In the genomic region with DNA sequence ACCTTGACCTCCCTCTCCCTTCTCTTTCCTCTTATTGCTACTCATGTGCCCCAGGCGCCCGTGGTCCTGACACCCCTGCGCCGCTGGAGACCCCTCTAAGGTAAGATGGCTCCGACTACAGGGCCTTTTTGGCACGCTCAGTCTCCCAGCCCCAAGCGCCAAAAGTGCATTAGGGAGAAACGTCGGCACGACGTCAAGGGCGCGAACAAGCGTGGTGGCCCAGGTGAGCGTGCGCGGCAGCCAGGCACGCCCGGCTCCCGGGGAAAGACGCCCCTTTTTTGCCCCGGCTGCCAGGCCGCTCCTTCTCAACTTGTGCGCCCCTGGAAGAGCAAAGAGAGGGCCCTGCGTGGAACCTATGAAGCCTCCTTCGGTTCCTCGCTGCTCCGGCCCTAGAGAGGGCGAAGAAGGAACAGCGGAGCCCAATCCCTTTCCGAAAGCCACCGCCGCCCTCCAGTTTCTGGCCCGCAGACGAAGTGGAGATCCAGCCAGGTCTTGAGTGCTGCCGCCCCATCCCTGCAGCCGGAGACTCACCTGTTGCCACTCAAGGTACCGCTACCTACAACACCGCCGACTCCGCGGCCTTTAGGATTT, we compare ENCODE assay signal across 8 cellular contexts. TPM values are rescaled to one million over a fixed set of nuclear protein-coding genes. Genes with fewer than 3 reads are reported as not detected.
DNase-seq lines count a peak whose midpoint lies in the region; ATAC-seq and TF ChIP-seq lines count a peak whose summit lies in the region.
"Not testable (repeated sequence)": the region's sequence is repeated elsewhere in the genome, so short reads cannot be mapped to it uniquely, and the experiment has no call there.

No MANE protein-coding gene starts in this region.

- POLR2A ChIA-PET in WTC11 (lab: Charles Lee) = not testable (repeated sequence)

- not testable (repeated sequence) for H3K9me3 Mint-ChIP-seq in CD4-positive, CD25-positive, alpha-beta regulatory T cell; WTC11; natural killer cell treated with Interleukin-12 subunit alpha and Interleukin-12 subunit beta and Interleukin-15 and Interleukin-18, amount 100 ng/mL, for 72 hours

- H3K27ac ChIP-seq in CD4-positive, CD25-positive, alpha-beta regulatory T cell (ENCODE audit: insufficient read depth, low read length, poor library complexity, severe bottlenecking) = peak overlapping the region; percentile 33
- not testable (repeated sequence) for H3K27ac ChIP-seq in gastroesophageal sphincter

- DNase-seq in CD4-positive, CD25-positive, alpha-beta regulatory T cell; WTC11 (ENCODE audit: low spot score); natural killer cell treated with Interleukin-12 subunit alpha and Interleukin-12 subunit beta and Interleukin-15 and Interleukin-18, amount 100 ng/mL, for 72 hours (ENCODE audit: low spot score): not testable (repeated sequence)

- not testable (repeated sequence) for TF ChIP-seq EP300 in gastroesophageal sphincter (IDR thresholded peaks at IDR 0.05)

- not testable (repeated sequence) for TF ChIP-seq CTCF in WTC11 (IDR thresholded peaks at IDR 0.05); gastroesophageal sphincter (IDR thresholded peaks at IDR 0.05)

- not testable (repeated sequence) for H3K27ac Mint-ChIP-seq in CD4-positive, CD25-positive, alpha-beta regulatory T cell; WTC11; natural killer cell treated with Interleukin-12 subunit alpha and Interleukin-12 subunit beta and Interleukin-15 and Interleukin-18, amount 100 ng/mL, for 72 hours

- WGBS in gastroesophageal sphincter (ENCODE audit: low coverage in 1 of 2), 2 donors = no CpG with 5 or more reads among the region's 42 CpGs

- not testable (repeated sequence) for H3K27me3 ChIP-seq in CD4-positive, CD25-positive, alpha-beta regulatory T cell (ENCODE audit: control insufficient read depth, insufficient read depth, low read length); gastroesophageal sphincter

- H3K4me1 Mint-ChIP-seq in CD4-positive, CD25-positive, alpha-beta regulatory T cell; WTC11; natural killer cell treated with Interleukin-12 subunit alpha and Interleukin-12 subunit beta and Interleukin-15 and Interleukin-18, amount 100 ng/mL, for 72 hours (ENCODE audit: low read depth in 2 of 2): not testable (repeated sequence)

- not testable (repeated sequence) for H3K4me3 ChIP-seq in CD4-positive, CD25-positive, alpha-beta regulatory T cell (ENCODE audit: low read depth, low read length)
- peak overlapping the region in 1 of 2 donors; percentile 23 for H3K4me3 ChIP-seq in gastroesophageal sphincter

- H3K36me3 ChIP-seq in CD4-positive, CD25-positive, alpha-beta regulatory T cell (ENCODE audit: control insufficient read depth, insufficient read depth, low read length); gastroesophageal sphincter: not testable (repeated sequence)

- not testable (repeated sequence) for H3K27me3 Mint-ChIP-seq in CD4-positive, CD25-positive, alpha-beta regulatory T cell; WTC11 (ENCODE audit: low read depth); natural killer cell treated with Interleukin-12 subunit alpha and Interleukin-12 subunit beta and Interleukin-15 and Interleukin-18, amount 100 ng/mL, for 72 hours

- not testable (repeated sequence) for H3K9me3 ChIP-seq in CD4-positive, CD25-positive, alpha-beta regulatory T cell (ENCODE audit: control insufficient read depth in 2 of 2, low read length in 2 of 2); gastroesophageal sphincter

- H3K36me3 Mint-ChIP-seq in CD4-positive, CD25-positive, alpha-beta regulatory T cell; WTC11; natural killer cell treated with Interleukin-12 subunit alpha and Interleukin-12 subunit beta and Interleukin-15 and Interleukin-18, amount 100 ng/mL, for 72 hours: not testable (repeated sequence)

- H3K4me1 ChIP-seq in CD4-positive, CD25-positive, alpha-beta regulatory T cell (ENCODE audit: control insufficient read depth, insufficient read depth, low read length, poor library complexity, severe bottlenecking); gastroesophageal sphincter: not testable (repeated sequence)

- CTCF ChIA-PET in WTC11 (lab: Charles Lee) = not testable (repeated sequence)

- peak; percentile 34 to 40 for ATAC-seq in CD4-positive, CD25-positive, alpha-beta regulatory T cell (ENCODE audit: low read depth in 2 of 2)
- ATAC-seq in GM19035 (IDR thresholded peaks at IDR 0.05; ENCODE audit: unreplicated experiment) (peak; percentile 47), GM21717 (IDR thresholded peaks at IDR 0.05; ENCODE audit: unreplicated experiment) (peak; percentile 35), HG02938 (IDR thresholded peaks at IDR 0.05; ENCODE audit: unreplicated experiment) (peak; percentile 32), HG03432 (IDR thresholded peaks at IDR 0.05; ENCODE audit: unreplicated experiment) (peak; percentile 40), WTC11 (peak; percentile 20), gastroesophageal sphincter (peak; percentile 38)
- peak; percentile 33 to 55 for ATAC-seq in natural killer cell treated with Interleukin-12 subunit alpha and Interleukin-12 subunit beta and Interleukin-15 and Interleukin-18, amount 100 ng/mL, for 72 hours

- not testable (repeated sequence) for TF ChIP-seq POLR2A in gastroesophageal sphincter (IDR thresholded peaks at IDR 0.05)

- H3K4me3 Mint-ChIP-seq in CD4-positive, CD25-positive, alpha-beta regulatory T cell; WTC11; natural killer cell treated with Interleukin-12 subunit alpha and Interleukin-12 subunit beta and Interleukin-15 and Interleukin-18, amount 100 ng/mL, for 72 hours: not testable (repeated sequence)

RNA-seq across cellular contexts. Expression of gene ARL17B, which starts 0.3 kb away (rescaled TPM):
- 24.1 TPM for total RNA-seq in CD4-positive, CD25-positive, alpha-beta regulatory T cell
- polyA plus RNA-seq in CD4-positive, CD25-positive, alpha-beta regulatory T cell = 10 to 100 TPM; 17.6 to 34.4 (median 20.6) TPM
- total RNA-seq in WTC11 (2021) = 24.0 to 29.5 TPM (median 28.3 TPM) in 3 replicates
- 10 to 100 TPM in 3 of 4 donors, 1 to 10 TPM in 1; 8.9 to 42.5 (median 15.4) TPM for total RNA-seq in gastroesophageal sphincter
- 10 to 100 TPM; 25.1 to 31.3 TPM for total RNA-seq in natural killer cell treated with Interleukin-12 subunit alpha and Interleukin-12 subunit beta and Interleukin-15 and Interleukin-18, amount 100 ng/mL, for 72 hours
